In the genomic region with DNA sequence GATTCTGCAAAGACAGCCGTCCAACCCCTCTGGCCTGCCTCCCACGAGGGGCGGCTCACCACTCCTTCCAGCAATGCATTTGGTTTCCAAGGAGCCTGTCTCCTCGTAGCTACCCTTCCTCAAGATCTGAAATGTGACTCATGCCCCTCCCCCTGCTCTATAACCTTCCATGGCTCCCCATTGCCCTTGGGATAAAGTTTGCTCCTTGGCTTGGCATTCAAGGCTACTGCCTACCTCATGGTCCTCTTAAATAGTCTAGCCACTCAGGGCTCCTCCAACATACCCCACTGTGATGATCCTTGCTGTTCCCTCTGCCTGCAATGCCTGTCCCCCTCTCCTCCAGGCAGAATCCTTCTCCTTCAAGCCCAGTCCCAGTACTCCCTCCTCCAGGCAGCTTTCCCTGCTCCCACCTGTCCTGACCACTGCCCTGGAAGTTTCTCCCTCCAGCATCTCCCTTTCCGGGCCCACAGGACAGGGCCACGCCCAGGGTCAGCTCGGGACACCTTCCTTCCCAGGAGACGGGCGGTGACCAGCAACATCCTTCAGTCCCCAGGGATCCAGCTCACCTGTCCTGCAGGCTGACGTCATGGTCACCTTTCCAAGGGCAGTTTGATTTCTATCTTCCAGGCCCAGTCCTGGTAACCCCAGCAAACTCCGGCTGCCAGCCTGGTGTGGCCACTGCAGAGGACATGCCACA, we compare ENCODE assay signal across 2 cellular contexts.
TF ChIP-seq lines count a peak whose summit lies in the region.

No MANE protein-coding gene starts in this region.

TF ChIP-seq in HepG2, 621 proteins besides CTCF, POLR2A, EP300 and RAD21:
- TF ChIP-seq, protein P1, sequence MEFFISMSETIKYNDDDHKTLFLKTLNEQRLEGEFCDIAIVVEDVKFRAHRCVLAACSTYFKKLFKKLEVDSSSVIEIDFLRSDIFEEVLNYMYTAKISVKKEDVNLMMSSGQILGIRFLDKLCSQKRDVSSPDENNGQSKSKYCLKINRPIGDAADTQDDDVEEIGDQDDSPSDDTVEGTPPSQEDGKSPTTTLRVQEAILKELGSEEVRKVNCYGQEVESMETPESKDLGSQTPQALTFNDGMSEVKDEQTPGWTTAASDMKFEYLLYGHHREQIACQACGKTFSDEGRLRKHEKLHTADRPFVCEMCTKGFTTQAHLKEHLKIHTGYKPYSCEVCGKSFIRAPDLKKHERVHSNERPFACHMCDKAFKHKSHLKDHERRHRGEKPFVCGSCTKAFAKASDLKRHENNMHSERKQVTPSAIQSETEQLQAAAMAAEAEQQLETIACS (CRISPR knock-in tag; IDR thresholded peaks at IDR 0.05): no peak
- TF ChIP-seq, protein P2, sequence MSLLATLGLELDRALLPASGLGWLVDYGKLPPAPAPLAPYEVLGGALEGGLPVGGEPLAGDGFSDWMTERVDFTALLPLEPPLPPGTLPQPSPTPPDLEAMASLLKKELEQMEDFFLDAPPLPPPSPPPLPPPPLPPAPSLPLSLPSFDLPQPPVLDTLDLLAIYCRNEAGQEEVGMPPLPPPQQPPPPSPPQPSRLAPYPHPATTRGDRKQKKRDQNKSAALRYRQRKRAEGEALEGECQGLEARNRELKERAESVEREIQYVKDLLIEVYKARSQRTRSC (CRISPR knock-in tag; IDR thresholded peaks at IDR 0.05; ENCODE audit: low read depth): no peak
- TF ChIP-seq ZFP62 (CRISPR knock-in tag; IDR thresholded peaks at IDR 0.05): no peak
- peak; percentile 86 for TF ChIP-seq ZMYM3 (CRISPR knock-in tag; IDR thresholded peaks at IDR 0.05)
- no peak for TF ChIP-seq TARDBP (CRISPR knock-in tag; IDR thresholded peaks at IDR 0.05)
- TF ChIP-seq ZNF121 (CRISPR knock-in tag; IDR thresholded peaks at IDR 0.05): peak; percentile 71

TF ChIP-seq in neural cell, 6 proteins besides CTCF, POLR2A, EP300 and RAD21:
- TF ChIP-seq SMC3 (conservative IDR thresholded peaks at IDR 0.05; ENCODE audit: poor library complexity): no peak
- TF ChIP-seq, protein P3, sequence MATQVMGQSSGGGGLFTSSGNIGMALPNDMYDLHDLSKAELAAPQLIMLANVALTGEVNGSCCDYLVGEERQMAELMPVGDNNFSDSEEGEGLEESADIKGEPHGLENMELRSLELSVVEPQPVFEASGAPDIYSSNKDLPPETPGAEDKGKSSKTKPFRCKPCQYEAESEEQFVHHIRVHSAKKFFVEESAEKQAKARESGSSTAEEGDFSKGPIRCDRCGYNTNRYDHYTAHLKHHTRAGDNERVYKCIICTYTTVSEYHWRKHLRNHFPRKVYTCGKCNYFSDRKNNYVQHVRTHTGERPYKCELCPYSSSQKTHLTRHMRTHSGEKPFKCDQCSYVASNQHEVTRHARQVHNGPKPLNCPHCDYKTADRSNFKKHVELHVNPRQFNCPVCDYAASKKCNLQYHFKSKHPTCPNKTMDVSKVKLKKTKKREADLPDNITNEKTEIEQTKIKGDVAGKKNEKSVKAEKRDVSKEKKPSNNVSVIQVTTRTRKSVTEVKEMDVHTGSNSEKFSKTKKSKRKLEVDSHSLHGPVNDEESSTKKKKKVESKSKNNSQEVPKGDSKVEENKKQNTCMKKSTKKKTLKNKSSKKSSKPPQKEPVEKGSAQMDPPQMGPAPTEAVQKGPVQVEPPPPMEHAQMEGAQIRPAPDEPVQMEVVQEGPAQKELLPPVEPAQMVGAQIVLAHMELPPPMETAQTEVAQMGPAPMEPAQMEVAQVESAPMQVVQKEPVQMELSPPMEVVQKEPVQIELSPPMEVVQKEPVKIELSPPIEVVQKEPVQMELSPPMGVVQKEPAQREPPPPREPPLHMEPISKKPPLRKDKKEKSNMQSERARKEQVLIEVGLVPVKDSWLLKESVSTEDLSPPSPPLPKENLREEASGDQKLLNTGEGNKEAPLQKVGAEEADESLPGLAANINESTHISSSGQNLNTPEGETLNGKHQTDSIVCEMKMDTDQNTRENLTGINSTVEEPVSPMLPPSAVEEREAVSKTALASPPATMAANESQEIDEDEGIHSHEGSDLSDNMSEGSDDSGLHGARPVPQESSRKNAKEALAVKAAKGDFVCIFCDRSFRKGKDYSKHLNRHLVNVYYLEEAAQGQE (IDR thresholded peaks at IDR 0.05; ENCODE audit: borderline replicate concordance): no peak
- TF ChIP-seq POLR2AphosphoS5 (IDR thresholded peaks at IDR 0.05): no peak
- TF ChIP-seq MXI1 (conservative IDR thresholded peaks at IDR 0.05; ENCODE audit: poor library complexity, severe bottlenecking): no peak
- TF ChIP-seq EZH2 (IDR thresholded peaks at IDR 0.05; ENCODE audit: borderline replicate concordance, insufficient read depth, low read length, poor library complexity, severe bottlenecking): no peak
- no peak for TF ChIP-seq TAF1 (IDR thresholded peaks at IDR 0.05; ENCODE audit: low read depth)
